In the genomic region with DNA sequence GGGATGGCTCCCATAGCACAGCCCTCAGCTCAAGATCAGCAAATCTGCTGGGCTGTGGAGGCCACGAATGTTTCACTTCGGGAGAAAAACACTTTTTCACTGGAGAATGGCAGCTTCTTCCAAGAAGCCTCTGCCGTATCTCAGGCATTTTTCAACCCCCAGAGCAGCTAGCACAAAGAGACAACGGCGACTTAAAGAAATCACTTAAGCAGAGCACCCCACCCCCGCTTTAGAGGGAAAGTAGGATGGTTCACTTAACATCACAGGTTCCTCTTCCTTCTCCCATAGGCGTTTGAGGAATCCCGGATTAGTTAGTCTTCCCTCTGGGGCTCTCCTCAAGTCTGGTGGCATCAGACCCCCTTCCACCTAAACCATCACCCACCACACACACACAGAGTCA, we compare ENCODE assay signal across 16 cellular contexts. TPM values are rescaled to one million over a fixed set of nuclear protein-coding genes. Genes with fewer than 3 reads are reported as not detected.
DNase-seq lines count a peak whose midpoint lies in the region; ATAC-seq and TF ChIP-seq lines count a peak whose summit lies in the region.
"Had no signal": no experiment of that assay in that cellular context is flagged by ENCODE, and none has a peak within 500 bp of the region (broad histone marks: within the 10 kb centered on the region; RNA-seq: fewer than 3 reads in every experiment).

No MANE protein-coding gene starts in this region.

- H3K4me1 ChIP-seq in cardiac muscle cell (ENCODE audit: low read depth) (no peaks in the 10 kb centered on the region), endodermal cell (ENCODE audit: control insufficient read depth, insufficient read depth, low read length) (no peaks in the 10 kb centered on the region), osteoblast (ENCODE audit: insufficient read depth, low read length) (no peaks in the 10 kb centered on the region)
- H3K4me1 ChIP-seq: HAP-1 had no signal

- 86 to 93% methylated on average over 6 to 8 of the region's 8 CpGs for WGBS in endodermal cell (ENCODE audit: insufficient coverage in 1 of 2, insufficient read length in 1 of 2), 2 experiments

- no peaks in the 10 kb centered on the region for H3K9me3 ChIP-seq in cardiac muscle cell (ENCODE audit: low read depth)
- H3K9me3 ChIP-seq in endodermal cell (ENCODE audit: control insufficient read depth, low read length): no peaks in the 10 kb centered on the region
- H3K9me3 ChIP-seq in osteoblast (ENCODE audit: low read depth, low read length): no peaks in the 10 kb centered on the region
- H3K9me3 ChIP-seq: BLaER1 treated with 17β-estradiol and CSF1 and Interleukin-3, amounts not matched to agents 10 nM and 100 nM; HAP-1 had no signal

- no peaks in the 10 kb centered on the region for H4K20me1 ChIP-seq in osteoblast (ENCODE audit: insufficient read depth, low read length)
- H4K20me1 ChIP-seq: BLaER1 treated with 17β-estradiol and CSF1 and Interleukin-3, amounts not matched to agents 10 nM and 100 nM had no signal

- no peak overlapping the region for H3K4me3 Mint-ChIP-seq in endodermal cell
- H3K4me3 Mint-ChIP-seq: CD4-positive, alpha-beta T cell had no signal

- H2AFZ ChIP-seq in osteoblast (ENCODE audit: low read length): no peak overlapping the region

- no peaks in the 10 kb centered on the region for H3K27me3 Mint-ChIP-seq in endodermal cell (ENCODE audit: insufficient read depth)
- H3K27me3 Mint-ChIP-seq: CD4-positive, alpha-beta T cell had no signal

- H3K27me3 ChIP-seq in cardiac muscle cell (no peaks in the 10 kb centered on the region), endodermal cell (ENCODE audit: control insufficient read depth, insufficient read depth, low read length, poor library complexity, severe bottlenecking) (no peaks in the 10 kb centered on the region), osteoblast (ENCODE audit: insufficient read depth, low read length) (no peaks in the 10 kb centered on the region)
- H3K27me3 ChIP-seq: BLaER1 treated with 17β-estradiol and CSF1 and Interleukin-3, amounts not matched to agents 10 nM and 100 nM had no signal

- H3K4me3 ChIP-seq in cardiac muscle cell (no peak overlapping the region), endodermal cell (ENCODE audit: low read length) (no peak overlapping the region), osteoblast (ENCODE audit: insufficient read depth, low read length) (no peak overlapping the region)
- H3K4me3 ChIP-seq: BLaER1 treated with 17β-estradiol and CSF1 and Interleukin-3, amounts not matched to agents 10 nM and 100 nM; HAP-1 had no signal

- peak overlapping the region; percentile 43 for H3K27ac ChIP-seq in cardiac muscle cell
- no peak overlapping the region for H3K27ac ChIP-seq in endodermal cell (ENCODE audit: low read depth, low read length)
- no peak overlapping the region for H3K27ac ChIP-seq in osteoblast (ENCODE audit: low read depth, low read length)
- H3K27ac ChIP-seq: BLaER1 treated with 17β-estradiol and CSF1 and Interleukin-3, amounts not matched to agents 10 nM and 100 nM; HL-60 had no signal

- no peaks in the 10 kb centered on the region for H3K4me1 Mint-ChIP-seq in endodermal cell

- H3K27ac Mint-ChIP-seq in endodermal cell: no peak overlapping the region
- H3K27ac Mint-ChIP-seq: CD4-positive, alpha-beta T cell had no signal

- H3K36me3 ChIP-seq in cardiac muscle cell (peaks cover 79% of the 10 kb centered on the region), endodermal cell (ENCODE audit: control insufficient read depth, insufficient read depth, low read length) (no peaks in the 10 kb centered on the region), osteoblast (ENCODE audit: insufficient read depth, low read length) (peaks cover 80% of the 10 kb centered on the region)

- intact Hi-C loops in cardiac septum (cut with DNase I): no loop called here

- TF ChIP-seq CTCF in cardiac muscle cell (IDR thresholded peaks at IDR 0.05; ENCODE audit: low read depth, low read length) (no peak), endodermal cell (conservative IDR thresholded peaks at IDR 0.05) (no peak), osteoblast (IDR thresholded peaks at IDR 0.05; ENCODE audit: extremely low read depth, low read depth, low read length) (no peak)

- no peak for ATAC-seq in GM21367 (IDR thresholded peaks at IDR 0.05; ENCODE audit: unreplicated experiment)

- no peak overlapping the region for H3K9ac ChIP-seq in endodermal cell (ENCODE audit: extremely low read depth, low read length, poor library complexity, severe bottlenecking)
- H3K9ac ChIP-seq: BLaER1 treated with 17β-estradiol and CSF1 and Interleukin-3, amounts not matched to agents 10 nM and 100 nM had no signal

- no peaks in the 10 kb centered on the region for H3K9me3 Mint-ChIP-seq in endodermal cell
- H3K9me3 Mint-ChIP-seq: CD4-positive, alpha-beta T cell had no signal

- no peak for DNase-seq in cardiac muscle cell (ENCODE audit: low read depth in 1 of 2, low spot score in 1 of 2)
- no peak for DNase-seq in cardiac septum (ENCODE audit: low spot score)
- peak; percentile 40 for DNase-seq in endodermal cell
- DNase-seq in osteoblast (ENCODE audit: insufficient read length, low spot score, missing footprints): peak; percentile 36
- DNase-seq in NCI-H1436 treated with DMSO at 0.1 percent for 48 hours (lab: John Stamatoyannopoulos, UW): no peak
- no peak for DNase-seq in inferior parietal cortex (ENCODE audit: extremely low spot score)
- DNase-seq: 8988T; ACHN; CD4-positive, alpha-beta T cell; DMS153; DMS79 treated with DMSO at 0.1 percent for 48 hours; EL had no signal

- H3K36me3 Mint-ChIP-seq in endodermal cell (ENCODE audit: low read depth): peaks cover 11% of the 10 kb centered on the region

- H3K4me2 ChIP-seq in osteoblast (ENCODE audit: insufficient read depth, low read length): no peak overlapping the region
- H3K4me2 ChIP-seq: BLaER1 treated with 17β-estradiol and CSF1 and Interleukin-3, amounts not matched to agents 10 nM and 100 nM had no signal

- H3K79me2 ChIP-seq in osteoblast (ENCODE audit: insufficient read depth, low read length): no peaks in the 10 kb centered on the region

RNA-seq across cellular contexts. Expression of a gene that starts 27.6 kb away (rescaled TPM):
- 7.4 and 11.3 TPM in 2 replicates for total RNA-seq in cardiac muscle cell
- 7.4 and 21.5 TPM in 2 replicates for polyA plus RNA-seq in cardiac muscle cell
- total RNA-seq in cardiac septum: 6.8 TPM
- 10 to 100 TPM; 24.4 to 27.5 TPM for total RNA-seq in endodermal cell
- polyA plus RNA-seq in endodermal cell (2013, experiment 1 of 2): 11.7 TPM
- 10.6 TPM for polyA plus RNA-seq in endodermal cell (2013, experiment 2 of 2)
- 32.2 and 33.6 TPM in 2 replicates for total RNA-seq in osteoblast

RNA-seq across cellular contexts. Expression of a gene that starts 58.3 kb away (rescaled TPM):
- total RNA-seq in cardiac muscle cell (2.1 and 3.2 TPM in 2 replicates), cardiac septum (11.6 TPM), endodermal cell (10 to 100 TPM in 1 of 2 donors, 1 to 10 TPM in 1; 4.6 to 12.5 TPM), osteoblast (10.1 and 17.7 TPM in 2 replicates)
- 1.8 and 2.5 TPM in 2 replicates for polyA plus RNA-seq in cardiac muscle cell
- 1.6 TPM for polyA plus RNA-seq in endodermal cell (2013, experiment 1 of 2)
- polyA plus RNA-seq in endodermal cell (2013, experiment 2 of 2): 1.9 TPM

Comparison
In these comparisons a context has a peak if more than half of its experiments do, and no peak if none do; other contexts are left out.
1. DNase-seq: peak in endodermal cell (single experiment) and osteoblast (single experiment); none in cardiac muscle cell (0 of 2), cardiac septum (single experiment), NCI-H1436 treated with DMSO at 0.1 percent for 48 hours (single experiment) and inferior parietal cortex (single experiment).